ENCODE assay signal across 8 cellular contexts in the genomic region with DNA sequence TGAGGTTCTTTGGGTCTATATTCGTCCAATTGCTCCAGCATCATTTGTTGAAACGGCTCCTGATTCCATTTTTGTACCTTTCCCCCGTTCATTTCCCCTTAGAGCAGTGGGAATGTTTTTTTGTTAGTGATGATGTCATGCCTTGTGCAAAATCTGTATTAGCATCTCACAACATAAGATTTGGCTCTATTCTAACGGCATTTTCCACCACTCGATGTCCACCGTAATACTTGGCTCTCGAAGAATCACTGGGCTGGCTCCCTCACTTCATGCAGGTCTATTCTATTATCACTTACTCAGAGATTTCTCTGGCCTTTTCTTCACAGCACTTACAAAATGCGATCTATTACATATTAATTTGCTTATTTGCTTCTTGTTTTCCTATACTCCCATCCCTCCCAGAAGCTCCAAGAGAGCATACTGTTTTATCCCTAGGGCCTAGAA. TPM values are rescaled to one million over a fixed set of nuclear protein-coding genes. Genes with fewer than 3 reads are reported as not detected.
DNase-seq lines count a peak whose midpoint lies in the region; ATAC-seq and TF ChIP-seq lines count a peak whose summit lies in the region.

No MANE protein-coding gene starts in this region.

- peak overlapping the region; percentile 92 for H2AFZ ChIP-seq in KMS-11 (ENCODE audit: low read depth)

- H3K9me3 Mint-ChIP-seq in naive thymus-derived CD4-positive, alpha-beta T cell = no peaks in the 10 kb centered on the region

- in situ Hi-C loops in GM13976 (cut with MboI; ENCODE audit: low sequenced_read_pairs, unreplicated experiment) = loop anchor here (5.0 kb wide), 1 partner anchor 150 kb away; no protein-coding TSS in a partner anchor

- H3K4me3 ChIP-seq in KMS-11 (IDR thresholded peaks at IDR 0.05; ENCODE audit: insufficient read depth, low read depth, low read length) = no peak overlapping the region
- peak overlapping the region; percentile 8 for H3K4me3 ChIP-seq in naive thymus-derived CD4-positive, alpha-beta T cell (ENCODE audit: low read length)

- H3K27ac ChIP-seq in KMS-11 (peak overlapping the region; percentile 68), cingulate gyrus (ENCODE audit: low read depth, low read length) (peak overlapping the region; percentile 96)
- peak overlapping the region; percentile 75 for H3K27ac ChIP-seq in naive thymus-derived CD4-positive, alpha-beta T cell (ENCODE audit: low read depth, low read length)

- peaks cover 0 to 12% (median 4%) of the 10 kb centered on the region in 5 donors for H3K36me3 Mint-ChIP-seq in naive thymus-derived CD4-positive, alpha-beta T cell

- H3K4me1 Mint-ChIP-seq in naive thymus-derived CD4-positive, alpha-beta T cell = peaks cover 0 to 15% (median 6%) of the 10 kb centered on the region in 7 donors

- CTCF ChIA-PET in naive thymus-derived CD4-positive, alpha-beta T cell (lab: Charles Lee) = interaction anchor here (0.5 to 3.4 kb wide), 12 partner anchors 10 to 301 kb away, joined by 3 to 68 read pairs (median 3); no protein-coding TSS in a partner anchor

- peaks cover 44% of the 10 kb centered on the region for H3K79me2 ChIP-seq in KMS-11 (ENCODE audit: insufficient read depth, low read depth)

- no peak for ATAC-seq in naive thymus-derived CD4-positive, alpha-beta T cell
- ATAC-seq in GM21737 (IDR thresholded peaks at IDR 0.05; ENCODE audit: unreplicated experiment) (no peak), GM18858 (IDR thresholded peaks at IDR 0.05; ENCODE audit: unreplicated experiment) (no peak), GM18868 (IDR thresholded peaks at IDR 0.05; ENCODE audit: unreplicated experiment) (no peak)

- 0 out of 2 replicates have a peak, but pooled peaks cover 3% of the 10 kb centered on the region for H4K20me1 ChIP-seq in KMS-11 (ENCODE audit: insufficient read depth)

- POLR2A ChIA-PET in naive thymus-derived CD4-positive, alpha-beta T cell (lab: Charles Lee) = interaction anchor here (0.7 to 2.0 kb wide), 12 partner anchors 10 to 287 kb away, joined by 3 to 26 read pairs (median 6); a partner anchor contains a TSS

- H3K9ac ChIP-seq in KMS-11 = peak overlapping the region; percentile 61

- no peak for TF ChIP-seq CTCF in GM13976 (IDR thresholded peaks at IDR 0.05; ENCODE audit: borderline replicate concordance, control extremely low read depth, extremely low read depth, insufficient read depth, missing control alignments)
- no peak for TF ChIP-seq CTCF in KMS-11 (conservative IDR thresholded peaks at IDR 0.05; ENCODE audit: low read depth, low read length)

- intact Hi-C loops in naive thymus-derived CD4-positive, alpha-beta T cell (cut with micrococcal nuclease) = loop anchor here (1.0 to 10.0 kb wide), 18 partner anchors 14 to 608 kb away; a partner anchor contains a TSS

- peak overlapping the region; percentile 61 for H3K4me2 ChIP-seq in KMS-11

- H3K27ac Mint-ChIP-seq in naive thymus-derived CD4-positive, alpha-beta T cell = no peak overlapping the region

- no peaks in the 10 kb centered on the region for H3K9me3 ChIP-seq in naive thymus-derived CD4-positive, alpha-beta T cell (ENCODE audit: control insufficient read depth in 2 of 3, low read length in 3 of 3)

- H3K27me3 ChIP-seq in KMS-11 (ENCODE audit: insufficient read depth, low read depth) = no peaks in the 10 kb centered on the region
- H3K27me3 ChIP-seq in naive thymus-derived CD4-positive, alpha-beta T cell (ENCODE audit: control insufficient read depth in 2 of 2, insufficient read depth in 2 of 2, low read length in 2 of 2) = no peaks in the 10 kb centered on the region

- H3K4me1 ChIP-seq in KMS-11 (ENCODE audit: low read depth, poor library complexity, severe bottlenecking) = peaks cover 30% of the 10 kb centered on the region
- peaks cover 15% of the 10 kb centered on the region in 2 donors for H3K4me1 ChIP-seq in naive thymus-derived CD4-positive, alpha-beta T cell (ENCODE audit: control insufficient read depth in 2 of 2, insufficient read depth in 2 of 2, low read length in 2 of 2)

- DNase-seq in GM13976 (ENCODE audit: low spot score) = peak; percentile 30
- DNase-seq in naive thymus-derived CD4-positive, alpha-beta T cell = no peak
- no peak for DNase-seq in COR-L47 (lab: John Stamatoyannopoulos, UW)

- no peak overlapping the region for H3K4me3 Mint-ChIP-seq in naive thymus-derived CD4-positive, alpha-beta T cell

- peaks cover 9% of the 10 kb centered on the region; the same call in 1 of the 2 replicates for H3K36me3 ChIP-seq in KMS-11 (ENCODE audit: insufficient read depth)
- peaks cover 0 to 9% (median 0%) of the 10 kb centered on the region in 3 experiments for H3K36me3 ChIP-seq in naive thymus-derived CD4-positive, alpha-beta T cell (ENCODE audit: control insufficient read depth in 2 of 3, insufficient read depth in 3 of 3, low read length in 3 of 3)

- no peaks in the 10 kb centered on the region for H3K27me3 Mint-ChIP-seq in naive thymus-derived CD4-positive, alpha-beta T cell

RNA-seq across cellular contexts. Expression of a gene that starts 0.6 kb away (rescaled TPM):
- total RNA-seq in naive thymus-derived CD4-positive, alpha-beta T cell = 100 to 1,000 TPM in 1 of 5 experiments, 10 to 100 TPM in 4; 13.4 to 159 (median 20.1) TPM
- polyA plus RNA-seq in naive thymus-derived CD4-positive, alpha-beta T cell = 10 to 100 TPM; 58.9 to 59.7 TPM

RNA-seq across cellular contexts. Expression of a gene that starts 13.4 kb away (rescaled TPM):
- 100 to 1,000 TPM; 133 to 457 (median 179) TPM for total RNA-seq in naive thymus-derived CD4-positive, alpha-beta T cell
- polyA plus RNA-seq in naive thymus-derived CD4-positive, alpha-beta T cell = 100 to 1,000 TPM; 255 to 280 TPM

RNA-seq across cellular contexts. Expression of a gene that starts 32.1 kb away (rescaled TPM):
- 10 to 100 TPM; 52.6 to 73.4 (median 54.9) TPM for total RNA-seq in naive thymus-derived CD4-positive, alpha-beta T cell
- 1 to 10 TPM; 3.3 to 5.9 TPM for polyA plus RNA-seq in naive thymus-derived CD4-positive, alpha-beta T cell
